In the genomic region with DNA sequence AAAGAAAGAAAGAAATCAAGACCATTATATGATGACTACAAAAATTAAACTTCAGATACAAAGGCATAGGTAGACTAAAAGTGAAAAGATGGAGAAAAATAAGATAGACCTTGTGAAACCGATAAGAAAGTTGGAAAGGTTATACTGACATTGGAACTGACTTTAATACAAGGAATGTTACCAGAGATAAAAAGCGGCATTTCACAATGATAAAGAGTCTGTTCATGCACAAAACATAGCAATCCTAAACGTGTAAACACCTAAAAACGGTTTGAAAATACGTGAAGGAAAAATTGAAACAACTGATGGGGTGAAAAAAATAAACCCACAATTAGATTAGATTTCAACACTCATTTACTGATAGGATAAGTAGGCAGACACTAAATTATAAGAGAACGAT, we compare ENCODE assay signal across 35 cellular contexts.
"Had no signal": no experiment of that assay in that cellular context is flagged by ENCODE, and none has a peak within 500 bp of the region (broad histone marks: within the 10 kb centered on the region; RNA-seq: fewer than 3 reads in every experiment).

No MANE protein-coding gene starts in this region.

- DNase-seq: activated B cell treated with CpG ODN at 0.5 μM for 24 hours; activated CD4-positive, alpha-beta memory T cell treated with anti-CD3 and anti-CD28 coated beads for 36 hours; activated CD4-positive, alpha-beta T cell treated with anti-CD3 and anti-CD28 coated beads for 4 hours; activated CD4-positive, alpha-beta T cell treated with anti-CD3 and anti-CD28 coated beads, Interleukin-2, amount 10 ng/mL, durations not matched to agents 24 days and 14 days; activated CD4-positive, alpha-beta T cell treated with anti-CD3 and anti-CD28 coated beads, Interleukin-2, amount 50 U/mL, for 1 hour; activated CD4-positive, alpha-beta T cell treated with anti-CD3 and anti-CD28 coated beads, Interleukin-2, amount 50 U/mL, for 4 hours; activated CD4-positive, CD25-positive, alpha-beta regulatory T cell treated with anti-CD3 and anti-CD28 coated beads, Interleukin-2, amount 50 U/mL, for 72 hours; activated CD8-positive, alpha-beta memory T cell treated with anti-CD3 and anti-CD28 coated beads, Interleukin-2, amount 50 U/mL, for 4 hours; activated CD8-positive, alpha-beta T cell treated with anti-CD3 and anti-CD28 coated beads for 36 hours; activated effector memory CD4-positive, alpha-beta T cell treated with Interleukin-2 at 50 U/mL for 16 hours; activated gamma-delta T cell treated with Interleukin-2 at 50 U/mL for 16 hours; activated naive CD4-positive, alpha-beta T cell; activated naive CD4-positive, alpha-beta T cell treated with anti-CD3 and anti-CD28 coated beads for 36 hours; activated naive CD4-positive, alpha-beta T cell treated with anti-CD3 and anti-CD28 coated beads, Interleukin-2, amount 50 U/mL, for 16 hours; activated naive CD8-positive, alpha-beta T cell treated with anti-CD3 and anti-CD28 coated beads for 36 hours; activated T-cell treated with anti-CD3 and anti-CD28 coated beads for 4 hours; activated T-cell treated with anti-CD3 and anti-CD28 coated beads, Interleukin-2, amount 50 U/mL, for 1 hour; activated T-cell treated with anti-CD3 and anti-CD28 coated beads, Interleukin-2, amount 50 U/mL, for 48 hours; amniotic stem cell; aorta; body of pancreas; brain microvascular endothelial cell; central memory CD4-positive, alpha-beta T cell; T-helper 1 cell; T-helper 2 cell; T-helper 9 cell had no signal

- H3K27me3 ChIP-seq: body of pancreas, brain microvascular endothelial cell, breast epithelium had no signal

- H3K4me3 Mint-ChIP-seq: activated B cell treated with CpG ODN at 0.5 μM for 24 hours; activated CD4-positive, alpha-beta memory T cell treated with anti-CD3 and anti-CD28 coated beads for 36 hours; activated CD4-positive, alpha-beta T cell treated with anti-CD3 and anti-CD28 coated beads, Interleukin-2, amount 10 ng/mL, durations not matched to agents 24 days and 14 days; activated CD8-positive, alpha-beta T cell treated with anti-CD3 and anti-CD28 coated beads for 36 hours; activated naive CD4-positive, alpha-beta T cell treated with anti-CD3 and anti-CD28 coated beads for 36 hours; activated naive CD8-positive, alpha-beta T cell treated with anti-CD3 and anti-CD28 coated beads for 36 hours; T-helper 1 cell treated with Interleukin-12 subunit alpha and Interleukin-12 subunit beta and Interleukin-4 antibody, amounts not matched to agents 30 μg/mL and 1 μg/mL, for 36 hours; T-helper 2 cell treated with Interferon-gamma antibody and Interleukin-4, amounts not matched to agents 5 μg/mL and 100 μg/mL, for 36 hours had no signal

- H3K4me1 Mint-ChIP-seq: activated B cell treated with CpG ODN at 0.5 μM for 24 hours; activated CD4-positive, alpha-beta T cell treated with anti-CD3 and anti-CD28 coated beads, Interleukin-2, amount 10 ng/mL, durations not matched to agents 24 days and 14 days; activated naive CD8-positive, alpha-beta T cell treated with anti-CD3 and anti-CD28 coated beads for 36 hours had no signal

- FAIRE-seq: astrocyte, colon, TTC549 had no signal

- H3K36me3 Mint-ChIP-seq: activated CD4-positive, alpha-beta memory T cell treated with anti-CD3 and anti-CD28 coated beads for 36 hours; activated naive CD4-positive, alpha-beta T cell treated with anti-CD3 and anti-CD28 coated beads, Interleukin-2, amount 50 U/mL, for 72 hours; activated naive CD8-positive, alpha-beta T cell treated with anti-CD3 and anti-CD28 coated beads for 36 hours had no signal

- H3K4me3 ChIP-seq: body of pancreas, breast epithelium had no signal

- ATAC-seq: activated CD8-positive, alpha-beta T cell treated with anti-CD3 and anti-CD28 coated beads for 36 hours; activated naive CD4-positive, alpha-beta T cell treated with anti-CD3 and anti-CD28 coated beads, Interleukin-2, amount 50 U/mL, for 72 hours; body of pancreas had no signal

- H3K27me3 Mint-ChIP-seq: activated CD4-positive, alpha-beta memory T cell treated with anti-CD3 and anti-CD28 coated beads for 36 hours; activated CD8-positive, alpha-beta T cell treated with anti-CD3 and anti-CD28 coated beads for 36 hours; activated naive CD8-positive, alpha-beta T cell treated with anti-CD3 and anti-CD28 coated beads for 36 hours had no signal

- H3K4me1 ChIP-seq: breast epithelium had no signal

- H3K36me3 ChIP-seq: brain microvascular endothelial cell, breast epithelium had no signal

- H3K27ac ChIP-seq: body of pancreas, brain microvascular endothelial cell, breast epithelium, VCaP had no signal

- H3K9me3 ChIP-seq: body of pancreas, breast epithelium had no signal

- H3K9me3 Mint-ChIP-seq: activated B cell treated with CpG ODN at 0.5 μM for 24 hours; activated CD4-positive, alpha-beta memory T cell treated with anti-CD3 and anti-CD28 coated beads for 36 hours; activated CD4-positive, alpha-beta T cell treated with anti-CD3 and anti-CD28 coated beads, Interleukin-2, amount 10 ng/mL, durations not matched to agents 24 days and 14 days; activated CD8-positive, alpha-beta T cell treated with anti-CD3 and anti-CD28 coated beads for 36 hours; activated naive CD4-positive, alpha-beta T cell treated with anti-CD3 and anti-CD28 coated beads for 36 hours; activated naive CD4-positive, alpha-beta T cell treated with anti-CD3 and anti-CD28 coated beads, Interleukin-2, amount 50 U/mL, for 72 hours; activated naive CD8-positive, alpha-beta T cell treated with anti-CD3 and anti-CD28 coated beads for 36 hours; activated T-helper 2 cell treated with anti-CD3 and anti-CD28 coated beads, Interferon-gamma antibody, Interleukin-2, Interleukin-4, amounts not matched to agents 10 μg/mL and 5 μg/mL and 100 μg/mL, durations not matched to agents 14 hours and 24 hours and 36 hours; T-helper 1 cell treated with Interleukin-12 subunit alpha and Interleukin-12 subunit beta and Interleukin-4 antibody, amounts not matched to agents 30 μg/mL and 1 μg/mL, for 36 hours; T-helper 2 cell treated with Interferon-gamma antibody and Interleukin-4, amounts not matched to agents 5 μg/mL and 100 μg/mL, for 36 hours had no signal

- H3K27ac Mint-ChIP-seq: activated B cell treated with CpG ODN at 0.5 μM for 24 hours; activated CD4-positive, alpha-beta memory T cell treated with anti-CD3 and anti-CD28 coated beads for 36 hours; activated CD4-positive, alpha-beta T cell treated with anti-CD3 and anti-CD28 coated beads, Interleukin-2, amount 10 ng/mL, durations not matched to agents 24 days and 14 days; activated CD8-positive, alpha-beta T cell treated with anti-CD3 and anti-CD28 coated beads for 36 hours; activated naive CD4-positive, alpha-beta T cell treated with anti-CD3 and anti-CD28 coated beads for 36 hours; activated naive CD4-positive, alpha-beta T cell treated with anti-CD3 and anti-CD28 coated beads, Interleukin-2, amount 50 U/mL, for 72 hours; activated naive CD8-positive, alpha-beta T cell treated with anti-CD3 and anti-CD28 coated beads for 36 hours; activated T-helper 2 cell treated with anti-CD3 and anti-CD28 coated beads, Interferon-gamma antibody, Interleukin-2, Interleukin-4, amounts not matched to agents 10 μg/mL and 5 μg/mL and 100 μg/mL, durations not matched to agents 14 hours and 24 hours and 36 hours; T-helper 1 cell treated with Interleukin-12 subunit alpha and Interleukin-12 subunit beta and Interleukin-4 antibody, amounts not matched to agents 30 μg/mL and 1 μg/mL, for 36 hours; T-helper 2 cell treated with Interferon-gamma antibody and Interleukin-4, amounts not matched to agents 5 μg/mL and 100 μg/mL, for 36 hours had no signal
